7 cellular contexts compared by ENCODE assay signal in the genomic region with DNA sequence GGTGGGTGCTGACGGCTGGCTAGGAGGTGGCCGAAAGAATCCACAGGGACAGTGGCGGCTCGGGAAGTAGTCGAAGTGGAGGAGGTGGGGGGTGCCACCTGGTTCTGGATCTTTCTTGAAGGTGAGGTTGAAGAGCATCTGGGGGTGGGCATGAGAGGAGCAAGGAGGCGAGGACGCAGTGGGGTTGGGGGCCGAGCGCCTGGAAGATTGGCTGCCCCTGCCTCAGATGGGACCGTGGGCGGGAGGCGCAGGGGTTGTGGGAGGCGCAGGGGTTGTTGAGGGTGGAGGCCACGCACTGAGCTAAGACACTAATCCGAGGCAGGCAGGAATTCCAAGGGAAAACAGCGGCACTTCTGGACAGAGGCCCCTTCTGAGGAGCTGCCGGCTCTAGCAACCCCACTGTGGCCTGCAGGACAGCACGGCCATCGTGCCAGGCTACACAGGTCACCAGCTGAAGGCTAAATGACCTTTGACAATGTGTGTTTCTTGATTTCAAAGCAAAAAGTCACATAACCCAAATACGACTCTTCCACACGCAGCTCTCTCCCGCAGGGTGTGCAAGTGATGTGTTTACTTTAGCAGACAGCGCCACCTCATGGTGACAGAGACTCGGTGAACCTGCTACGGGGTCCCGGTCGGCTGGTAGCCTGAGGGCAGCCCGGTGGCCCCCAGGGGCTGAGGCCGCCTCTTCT. TPM values are rescaled to one million over a fixed set of nuclear protein-coding genes. Genes with fewer than 3 reads are reported as not detected.
DNase-seq lines count a peak whose midpoint lies in the region; ATAC-seq and TF ChIP-seq lines count a peak whose summit lies in the region.

No MANE protein-coding gene starts in this region.

- in situ Hi-C loops in GM13977 (cut with MboI; ENCODE audit: low pct_unique_long_range_greater_than_20kb, low sequenced_read_pairs, unreplicated experiment) = loop anchor here (25.0 kb wide), 1 partner anchor 210 kb away; a partner anchor contains a TSS

- DNase-seq in GM13977 (ENCODE audit: low spot score) (peak; percentile 90), NCI-H2227 (lab: John Stamatoyannopoulos, UW; ENCODE audit: unreplicated experiment) (peak; percentile 78), left colon (peak; percentile 63 to 87)
- peak; percentile 62 for DNase-seq in central memory CD4-positive, alpha-beta T cell
- DNase-seq in stimulated activated CD4-positive, alpha-beta T cell treated with anti-CD3 and anti-CD28 coated beads, Interleukin-2, amount 100 ng/mL, for 4 hours (ENCODE audit: low read depth) = peak; percentile 66

- TF ChIP-seq CTCF in GM13977 (IDR thresholded peaks at IDR 0.05; ENCODE audit: extremely low read depth, insufficient read depth, missing control alignments) = peak; percentile 89

- intact Hi-C loops in left colon (cut with DNase I, micrococcal nuclease) = no loop called here

- ATAC-seq in activated CD4-positive, CD25-positive, alpha-beta regulatory T cell treated with anti-CD3 and anti-CD28 coated beads, Interleukin-2, amount 50 U/mL, for 24 hours = peak; percentile 96 to 98
- ATAC-seq in left colon (peak; percentile 89), HG02938 (IDR thresholded peaks at IDR 0.05; ENCODE audit: unreplicated experiment) (no peak)

RNA-seq across cellular contexts. Expression of a gene that starts 44.1 kb away (rescaled TPM):
- total RNA-seq in left colon = 10 to 100 TPM; 44.2 to 50.3 TPM
